1 cellular context compared by ENCODE assay signal in genomic region chr19:18225355-18225701, GRCh38.
TF ChIP-seq lines count a peak whose summit lies in the region.

No MANE protein-coding gene starts in this region.

TF ChIP-seq in HepG2, 621 proteins besides CTCF, POLR2A, EP300 and RAD21:
- 0 out of 2 replicates have a peak, but pooled peaks have one; percentile 3 for TF ChIP-seq MTA1 (CRISPR knock-in tag; IDR thresholded peaks at IDR 0.05; ENCODE audit: borderline replicate concordance)
- no peak for TF ChIP-seq ZNF562 (CRISPR knock-in tag; IDR thresholded peaks at IDR 0.05; ENCODE audit: borderline replicate concordance)
- TF ChIP-seq CAMTA2 (CRISPR knock-in tag; IDR thresholded peaks at IDR 0.05; ENCODE audit: borderline replicate concordance), result 0 out of 2 replicates have a peak, but pooled peaks have one; percentile 10
- no peak for TF ChIP-seq MTA3 (CRISPR knock-in tag; IDR thresholded peaks at IDR 0.05)
- peak; percentile 11 for TF ChIP-seq RBM39 (IDR thresholded peaks at IDR 0.05; ENCODE audit: low read depth, low read length, poor library complexity, severe bottlenecking)
- TF ChIP-seq SCMH1 (CRISPR knock-in tag; IDR thresholded peaks at IDR 0.05; ENCODE audit: borderline replicate concordance), result no peak
- no peak for TF ChIP-seq DRAP1 (CRISPR knock-in tag; IDR thresholded peaks at IDR 0.05)
- TF ChIP-seq NR2F1 (CRISPR knock-in tag; IDR thresholded peaks at IDR 0.05), result no peak
- 0 out of 2 replicates have a peak, but pooled peaks have one; percentile 39 for TF ChIP-seq ZBTB38 (CRISPR knock-in tag; IDR thresholded peaks at IDR 0.05)
